29 cellular contexts compared by ENCODE assay signal in genomic region chr12:132305560-132305966, GRCh38. TPM values are rescaled to one million over a fixed set of nuclear protein-coding genes. Genes with fewer than 3 reads are reported as not detected.
"Had no signal": no experiment of that assay in that cellular context is flagged by ENCODE, and none has a peak within 500 bp of the region (broad histone marks: within the 10 kb centered on the region; RNA-seq: fewer than 3 reads in every experiment).

No MANE protein-coding gene starts in this region.

- DNase-seq: activated B cell treated with CpG ODN at 0.5 μM for 24 hours; activated CD4-positive, alpha-beta T cell treated with anti-CD3 and anti-CD28 coated beads for 1 hour; activated CD4-positive, alpha-beta T cell treated with anti-CD3 and anti-CD28 coated beads, Interleukin-2, amount 10 ng/mL, durations not matched to agents 24 days and 14 days; activated CD4-positive, alpha-beta T cell treated with anti-CD3 and anti-CD28 coated beads, Interleukin-2, amount 50 U/mL, for 48 hours; activated CD8-positive, alpha-beta memory T cell treated with anti-CD3 and anti-CD28 coated beads, Interleukin-2, amount 10 ng/mL, durations not matched to agents 7 days and 5 days; activated effector memory CD4-positive, alpha-beta T cell treated with Interleukin-2 at 50 U/mL for 16 hours; activated naive CD4-positive, alpha-beta T cell; activated T-cell treated with anti-CD3 and anti-CD28 coated beads, Interleukin-2, amount 50 U/mL, for 24 hours; MG63; MV-4-11; NCI-H1092 treated with DMSO at 0.1 percent for 48 hours; NCI-H1417 treated with DMSO at 0.1 percent for 48 hours; NCI-H1694; NCI-H2029 treated with DMSO at 0.1 percent for 48 hours; NCI-H345; NCI-H510A; NCI-H526 treated with DMSO at 0.1 percent for 48 hours; NCI-H82; NK-92 treated with Interleukin-12 subunit alpha and Interleukin-12 subunit beta, amount 100 ng/mL, for 24 hours; OCI-M1; Peyer's patch; SIG-M5; T-helper 2 cell; T1000 had no signal

- H3K36me3 Mint-ChIP-seq: activated CD8-positive, alpha-beta memory T cell treated with anti-CD3 and anti-CD28 coated beads, Interleukin-2, amount 10 ng/mL, durations not matched to agents 7 days and 5 days; activated naive CD4-positive, alpha-beta T cell treated with anti-CD3 and anti-CD28 coated beads, Interleukin-2, amount 50 U/mL, for 24 hours had no signal

- H3K36me3 ChIP-seq: breast epithelium, MG63, Peyer's patch had no signal

- H3K4me3 ChIP-seq: breast epithelium, MG63, Peyer's patch had no signal

- H3K9ac ChIP-seq: KMS-11 had no signal

- H3K9me3 ChIP-seq: MG63 had no signal

- H3K27ac ChIP-seq: breast epithelium, KMS-11, Peyer's patch had no signal

- H3K4me2 ChIP-seq: KMS-11 had no signal

- H3K9me3 Mint-ChIP-seq: activated B cell treated with CpG ODN at 0.5 μM for 24 hours; activated naive CD4-positive, alpha-beta T cell treated with anti-CD3 and anti-CD28 coated beads, Interleukin-2, amount 50 U/mL, for 24 hours; activated T-cell treated with anti-CD3 and anti-CD28 coated beads, Interleukin-2, amount 50 U/mL, for 24 hours had no signal

- ATAC-seq: activated CD8-positive, alpha-beta memory T cell treated with anti-CD3 and anti-CD28 coated beads, Interleukin-2, amount 10 ng/mL, durations not matched to agents 7 days and 5 days had no signal

- H3K27ac Mint-ChIP-seq: activated B cell treated with CpG ODN at 0.5 μM for 24 hours; activated CD4-positive, alpha-beta T cell treated with anti-CD3 and anti-CD28 coated beads, Interleukin-2, amount 10 ng/mL, durations not matched to agents 24 days and 14 days; activated CD8-positive, alpha-beta memory T cell treated with anti-CD3 and anti-CD28 coated beads, Interleukin-2, amount 10 ng/mL, durations not matched to agents 7 days and 5 days; activated naive CD4-positive, alpha-beta T cell treated with anti-CD3 and anti-CD28 coated beads, Interleukin-2, amount 50 U/mL, for 24 hours; activated T-cell treated with anti-CD3 and anti-CD28 coated beads, Interleukin-2, amount 50 U/mL, for 24 hours; activated T-helper 1 cell treated with anti-CD3 and anti-CD28 coated beads, Interleukin-12 subunit alpha, Interleukin-12 subunit beta, Interleukin-2, Interleukin-4 antibody, amounts not matched to agents 30 ng/mL and 10 ng/mL and 1 ng/mL, durations not matched to agents 14 hours and 24 hours and 36 hours had no signal

- H3K4me1 ChIP-seq: breast epithelium, Peyer's patch had no signal

- H3K27me3 ChIP-seq: Peyer's patch had no signal

- H3K4me1 Mint-ChIP-seq: activated B cell treated with CpG ODN at 0.5 μM for 24 hours; activated CD4-positive, alpha-beta T cell treated with anti-CD3 and anti-CD28 coated beads, Interleukin-2, amount 10 ng/mL, durations not matched to agents 24 days and 14 days; activated CD8-positive, alpha-beta memory T cell treated with anti-CD3 and anti-CD28 coated beads, Interleukin-2, amount 10 ng/mL, durations not matched to agents 7 days and 5 days; activated naive CD4-positive, alpha-beta T cell treated with anti-CD3 and anti-CD28 coated beads, Interleukin-2, amount 50 U/mL, for 24 hours had no signal

- H3K4me3 Mint-ChIP-seq: activated B cell treated with CpG ODN at 0.5 μM for 24 hours; activated CD4-positive, alpha-beta T cell treated with anti-CD3 and anti-CD28 coated beads, Interleukin-2, amount 10 ng/mL, durations not matched to agents 24 days and 14 days; activated CD8-positive, alpha-beta memory T cell treated with anti-CD3 and anti-CD28 coated beads, Interleukin-2, amount 10 ng/mL, durations not matched to agents 7 days and 5 days; activated naive CD4-positive, alpha-beta T cell treated with anti-CD3 and anti-CD28 coated beads, Interleukin-2, amount 50 U/mL, for 24 hours; activated T-cell treated with anti-CD3 and anti-CD28 coated beads, Interleukin-2, amount 50 U/mL, for 24 hours; activated T-helper 1 cell treated with anti-CD3 and anti-CD28 coated beads, Interleukin-12 subunit alpha, Interleukin-12 subunit beta, Interleukin-2, Interleukin-4 antibody, amounts not matched to agents 30 ng/mL and 10 ng/mL and 1 ng/mL, durations not matched to agents 14 hours and 24 hours and 36 hours had no signal

- H3K27me3 Mint-ChIP-seq: activated B cell treated with CpG ODN at 0.5 μM for 24 hours; activated CD4-positive, alpha-beta T cell treated with anti-CD3 and anti-CD28 coated beads, Interleukin-2, amount 10 ng/mL, durations not matched to agents 24 days and 14 days; activated CD8-positive, alpha-beta memory T cell treated with anti-CD3 and anti-CD28 coated beads, Interleukin-2, amount 10 ng/mL, durations not matched to agents 7 days and 5 days had no signal

RNA-seq across cellular contexts. Expression of gene GALNT9, which starts 23.8 kb away (rescaled TPM):
- total RNA-seq: activated B cell treated with CpG ODN at 0.5 μM for 24 hours; activated CD4-positive, alpha-beta T cell treated with anti-CD3 and anti-CD28 coated beads, Interleukin-2, amount 10 ng/mL, durations not matched to agents 24 days and 14 days; activated CD8-positive, alpha-beta memory T cell treated with anti-CD3 and anti-CD28 coated beads, Interleukin-2, amount 10 ng/mL, durations not matched to agents 7 days and 5 days; activated T-helper 1 cell treated with anti-CD3 and anti-CD28 coated beads, Interleukin-12 subunit alpha, Interleukin-12 subunit beta, Interleukin-2, Interleukin-4 antibody, amounts not matched to agents 30 ng/mL and 10 ng/mL and 1 ng/mL, durations not matched to agents 14 hours and 24 hours and 36 hours; Peyer's patch had no signal
- polyA plus RNA-seq: aorta had no signal
